Comparison of ENCODE assay signal across 8 cellular contexts in genomic region chr6:1313755-1314503, GRCh38. TPM values are rescaled to one million over a fixed set of nuclear protein-coding genes. Genes with fewer than 3 reads are reported as not detected.
DNase-seq lines count a peak whose midpoint lies in the region; ATAC-seq and TF ChIP-seq lines count a peak whose summit lies in the region.

No MANE protein-coding gene starts in this region.

- no peak for ATAC-seq in central memory CD8-positive, alpha-beta T cell (replicated peaks; ENCODE audit: extremely low read depth, poor library complexity, severe bottlenecking)
- ATAC-seq in GM19452 (IDR thresholded peaks at IDR 0.05; ENCODE audit: unreplicated experiment): no peak
- no peak for ATAC-seq in GM19035 (IDR thresholded peaks at IDR 0.05; ENCODE audit: unreplicated experiment)

- H3K27ac Mint-ChIP-seq in IgD-negative memory B cell: peak overlapping the region in 1 of 3 donors; percentile 85
- H3K27ac Mint-ChIP-seq in central memory CD8-positive, alpha-beta T cell (ENCODE audit: low read depth): no peak overlapping the region

- peaks cover 16 to 23% (median 21%) of the 10 kb centered on the region in 3 donors for H3K4me1 Mint-ChIP-seq in IgD-negative memory B cell
- peaks cover 27% of the 10 kb centered on the region for H3K4me1 Mint-ChIP-seq in central memory CD8-positive, alpha-beta T cell

- H3K4me3 ChIP-seq in mucosa of stomach (ENCODE audit: low read length): peak overlapping the region; percentile 77
- no peak overlapping the region for H3K4me3 ChIP-seq in tibial artery

- peak overlapping the region; percentile 96 for H3K9ac ChIP-seq in mucosa of stomach (ENCODE audit: low read length)

- no peak for TF ChIP-seq CTCF in tibial artery (IDR thresholded peaks at IDR 0.05)

- no peak overlapping the region for H3K27ac ChIP-seq in tibial artery

- peaks cover 5% of the 10 kb centered on the region for H3K36me3 ChIP-seq in mucosa of stomach (ENCODE audit: control insufficient read depth, insufficient read depth, low read length)
- no peaks in the 10 kb centered on the region for H3K36me3 ChIP-seq in tibial artery

- intact Hi-C loops in tibial artery (cut with DNase I; ENCODE audit: low total_unique reads): no loop called here

- H3K4me3 Mint-ChIP-seq in IgD-negative memory B cell: peak overlapping the region in 3 of 4 donors; percentile 38 to 90 (median 53)
- H3K4me3 Mint-ChIP-seq in central memory CD8-positive, alpha-beta T cell: peak overlapping the region; percentile 49

- H3K9me3 ChIP-seq in mucosa of stomach (ENCODE audit: control insufficient read depth, low read length): no peaks in the 10 kb centered on the region
- H3K9me3 ChIP-seq in tibial artery: no peaks in the 10 kb centered on the region

- peaks cover 0 to 2% (median 2%) of the 10 kb centered on the region in 3 donors for H3K9me3 Mint-ChIP-seq in IgD-negative memory B cell
- no peaks in the 10 kb centered on the region for H3K9me3 Mint-ChIP-seq in central memory CD8-positive, alpha-beta T cell

- no peaks in the 10 kb centered on the region for H3K36me3 Mint-ChIP-seq in IgD-negative memory B cell
- H3K36me3 Mint-ChIP-seq in central memory CD8-positive, alpha-beta T cell (ENCODE audit: insufficient read depth): no peaks in the 10 kb centered on the region

- peaks cover 26% of the 10 kb centered on the region for H3K4me1 ChIP-seq in mucosa of stomach (ENCODE audit: control insufficient read depth, insufficient read depth, low read length)
- peaks cover 0 to 39% (median 31%) of the 10 kb centered on the region in 4 donors for H3K4me1 ChIP-seq in tibial artery

- DNase-seq in COLO668 (lab: John Stamatoyannopoulos, UW; ENCODE audit: unreplicated experiment) (peak; percentile 7), NCI-H1092 treated with DMSO at 0.1 percent for 48 hours (lab: John Stamatoyannopoulos, UW) (no peak), tibial artery (no peak)
- DNase-seq in central memory CD8-positive, alpha-beta T cell (ENCODE audit: low spot score in 2 of 2): no peak

- peaks cover 43% of the 10 kb centered on the region for H3K27me3 Mint-ChIP-seq in IgD-negative memory B cell
- peaks cover 76% of the 10 kb centered on the region for H3K27me3 Mint-ChIP-seq in central memory CD8-positive, alpha-beta T cell

- H3K27me3 ChIP-seq in mucosa of stomach (ENCODE audit: control insufficient read depth, insufficient read depth, low read length) (peaks cover 12% of the 10 kb centered on the region), tibial artery (peaks cover 2 to 74% of the 10 kb centered on the region in 2 donors)

RNA-seq across cellular contexts. Expression of gene FOXQ1, which starts 2.0 kb away (rescaled TPM):
- not detected for polyA plus RNA-seq in IgD-negative memory B cell
